1 cellular context compared by ENCODE assay signal in genomic region chr1:119816407-119816806, GRCh38.
TF ChIP-seq lines count a peak whose summit lies in the region.

No MANE protein-coding gene starts in this region.

TF ChIP-seq in HepG2, 621 proteins besides CTCF, POLR2A, EP300 and RAD21 (continued from another document and continues in another):
- TF ChIP-seq TRIM22 (IDR thresholded peaks at IDR 0.05) (no peak), ZNF652 (CRISPR knock-in tag; IDR thresholded peaks at IDR 0.05; ENCODE audit: borderline replicate concordance, low read depth) (no peak), RFX3 (CRISPR knock-in tag; IDR thresholded peaks at IDR 0.05) (no peak), RCOR2 (CRISPR knock-in tag; IDR thresholded peaks at IDR 0.05) (no peak), TMF1 (CRISPR knock-in tag; IDR thresholded peaks at IDR 0.05; ENCODE audit: low read depth) (no peak), EZH2 (conservative IDR thresholded peaks at IDR 0.05; ENCODE audit: low read depth, low read length) (no peak), NFATC3 (CRISPR knock-in tag; IDR thresholded peaks at IDR 0.05) (no peak), STAT6 (CRISPR knock-in tag; IDR thresholded peaks at IDR 0.05; ENCODE audit: borderline replicate concordance) (peak; percentile 91; the same call in 1 of the 2 replicates), NFE2 (CRISPR knock-in tag; IDR thresholded peaks at IDR 0.05) (no peak), CAMTA2 (CRISPR knock-in tag; IDR thresholded peaks at IDR 0.05; ENCODE audit: borderline replicate concordance) (no peak), ZFP41 (CRISPR knock-in tag; IDR thresholded peaks at IDR 0.05; ENCODE audit: borderline replicate concordance) (no peak), ZNF747 (CRISPR knock-in tag; IDR thresholded peaks at IDR 0.05; ENCODE audit: borderline replicate concordance) (no peak), PCBP2 (optimal IDR thresholded peaks at IDR 0.05; ENCODE audit: low read depth, low read length, poor library complexity, severe bottlenecking) (no peak), KDM1A (CRISPR knock-in tag; IDR thresholded peaks at IDR 0.05) (no peak), ZNF547 (CRISPR knock-in tag; IDR thresholded peaks at IDR 0.05) (no peak), GATAD1 (CRISPR knock-in tag; IDR thresholded peaks at IDR 0.05) (no peak), ZNF605 (CRISPR knock-in tag; IDR thresholded peaks at IDR 0.05) (no peak), POLR2G (IDR thresholded peaks at IDR 0.05; ENCODE audit: low read depth, low read length) (no peak), ZBED4 (CRISPR knock-in tag; IDR thresholded peaks at IDR 0.05; ENCODE audit: borderline replicate concordance) (no peak), NPAS2 (CRISPR knock-in tag; IDR thresholded peaks at IDR 0.05; ENCODE audit: borderline replicate concordance) (no peak), ZNF780A (CRISPR knock-in tag; IDR thresholded peaks at IDR 0.05) (no peak), RARA (CRISPR knock-in tag; IDR thresholded peaks at IDR 0.05) (peak; percentile 34; the same call in 1 of the 2 replicates), SOX13 (IDR thresholded peaks at IDR 0.05) (no peak), SOX13 (CRISPR knock-in tag; conservative IDR thresholded peaks at IDR 0.05 in 1 of 2, IDR thresholded peaks at IDR 0.05 in 1 of 2) (peak in 1 of 2 experiments; percentile 40; a peak in 1 of 4 replicates), EHMT2 (IDR thresholded peaks at IDR 0.05; ENCODE audit: borderline replicate concordance, low read depth, low read length) (peak; percentile 60; the same call in 1 of the 2 replicates), JDP2 (CRISPR knock-in tag; IDR thresholded peaks at IDR 0.05; ENCODE audit: borderline replicate concordance) (no peak), SNAPC2 (CRISPR knock-in tag; IDR thresholded peaks at IDR 0.05) (no peak), MAFF (IDR thresholded peaks at IDR 0.05; ENCODE audit: low read depth, low read length) (no peak), BCL6 (CRISPR knock-in tag; IDR thresholded peaks at IDR 0.05) (no peak), HNF4A (CRISPR knock-in tag; IDR thresholded peaks at IDR 0.05) (peak; percentile 90), RELA (CRISPR knock-in tag; IDR thresholded peaks at IDR 0.05) (no peak), CREB1 (IDR thresholded peaks at IDR 0.05) (no peak), CREB1 (CRISPR knock-in tag; IDR thresholded peaks at IDR 0.05) (peak; percentile 49; the same call in 1 of the 2 replicates), CHD4 (IDR thresholded peaks at IDR 0.05; ENCODE audit: borderline replicate concordance, low read length) (no peak; the same call in 1 of the 2 replicates)
- TF ChIP-seq, protein P1, sequence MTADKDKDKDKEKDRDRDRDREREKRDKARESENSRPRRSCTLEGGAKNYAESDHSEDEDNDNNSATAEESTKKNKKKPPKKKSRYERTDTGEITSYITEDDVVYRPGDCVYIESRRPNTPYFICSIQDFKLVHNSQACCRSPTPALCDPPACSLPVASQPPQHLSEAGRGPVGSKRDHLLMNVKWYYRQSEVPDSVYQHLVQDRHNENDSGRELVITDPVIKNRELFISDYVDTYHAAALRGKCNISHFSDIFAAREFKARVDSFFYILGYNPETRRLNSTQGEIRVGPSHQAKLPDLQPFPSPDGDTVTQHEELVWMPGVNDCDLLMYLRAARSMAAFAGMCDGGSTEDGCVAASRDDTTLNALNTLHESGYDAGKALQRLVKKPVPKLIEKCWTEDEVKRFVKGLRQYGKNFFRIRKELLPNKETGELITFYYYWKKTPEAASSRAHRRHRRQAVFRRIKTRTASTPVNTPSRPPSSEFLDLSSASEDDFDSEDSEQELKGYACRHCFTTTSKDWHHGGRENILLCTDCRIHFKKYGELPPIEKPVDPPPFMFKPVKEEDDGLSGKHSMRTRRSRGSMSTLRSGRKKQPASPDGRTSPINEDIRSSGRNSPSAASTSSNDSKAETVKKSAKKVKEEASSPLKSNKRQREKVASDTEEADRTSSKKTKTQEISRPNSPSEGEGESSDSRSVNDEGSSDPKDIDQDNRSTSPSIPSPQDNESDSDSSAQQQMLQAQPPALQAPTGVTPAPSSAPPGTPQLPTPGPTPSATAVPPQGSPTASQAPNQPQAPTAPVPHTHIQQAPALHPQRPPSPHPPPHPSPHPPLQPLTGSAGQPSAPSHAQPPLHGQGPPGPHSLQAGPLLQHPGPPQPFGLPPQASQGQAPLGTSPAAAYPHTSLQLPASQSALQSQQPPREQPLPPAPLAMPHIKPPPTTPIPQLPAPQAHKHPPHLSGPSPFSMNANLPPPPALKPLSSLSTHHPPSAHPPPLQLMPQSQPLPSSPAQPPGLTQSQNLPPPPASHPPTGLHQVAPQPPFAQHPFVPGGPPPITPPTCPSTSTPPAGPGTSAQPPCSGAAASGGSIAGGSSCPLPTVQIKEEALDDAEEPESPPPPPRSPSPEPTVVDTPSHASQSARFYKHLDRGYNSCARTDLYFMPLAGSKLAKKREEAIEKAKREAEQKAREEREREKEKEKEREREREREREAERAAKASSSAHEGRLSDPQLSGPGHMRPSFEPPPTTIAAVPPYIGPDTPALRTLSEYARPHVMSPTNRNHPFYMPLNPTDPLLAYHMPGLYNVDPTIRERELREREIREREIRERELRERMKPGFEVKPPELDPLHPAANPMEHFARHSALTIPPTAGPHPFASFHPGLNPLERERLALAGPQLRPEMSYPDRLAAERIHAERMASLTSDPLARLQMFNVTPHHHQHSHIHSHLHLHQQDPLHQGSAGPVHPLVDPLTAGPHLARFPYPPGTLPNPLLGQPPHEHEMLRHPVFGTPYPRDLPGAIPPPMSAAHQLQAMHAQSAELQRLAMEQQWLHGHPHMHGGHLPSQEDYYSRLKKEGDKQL (CRISPR knock-in tag; IDR thresholded peaks at IDR 0.05; ENCODE audit: low read depth) = no peak
- TF ChIP-seq, protein P2, sequence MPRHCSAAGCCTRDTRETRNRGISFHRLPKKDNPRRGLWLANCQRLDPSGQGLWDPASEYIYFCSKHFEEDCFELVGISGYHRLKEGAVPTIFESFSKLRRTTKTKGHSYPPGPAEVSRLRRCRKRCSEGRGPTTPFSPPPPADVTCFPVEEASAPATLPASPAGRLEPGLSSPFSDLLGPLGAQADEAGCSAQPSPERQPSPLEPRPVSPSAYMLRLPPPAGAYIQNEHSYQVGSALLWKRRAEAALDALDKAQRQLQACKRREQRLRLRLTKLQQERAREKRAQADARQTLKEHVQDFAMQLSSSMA (CRISPR knock-in tag; IDR thresholded peaks at IDR 0.05) = no peak
- TF ChIP-seq, protein P3, sequence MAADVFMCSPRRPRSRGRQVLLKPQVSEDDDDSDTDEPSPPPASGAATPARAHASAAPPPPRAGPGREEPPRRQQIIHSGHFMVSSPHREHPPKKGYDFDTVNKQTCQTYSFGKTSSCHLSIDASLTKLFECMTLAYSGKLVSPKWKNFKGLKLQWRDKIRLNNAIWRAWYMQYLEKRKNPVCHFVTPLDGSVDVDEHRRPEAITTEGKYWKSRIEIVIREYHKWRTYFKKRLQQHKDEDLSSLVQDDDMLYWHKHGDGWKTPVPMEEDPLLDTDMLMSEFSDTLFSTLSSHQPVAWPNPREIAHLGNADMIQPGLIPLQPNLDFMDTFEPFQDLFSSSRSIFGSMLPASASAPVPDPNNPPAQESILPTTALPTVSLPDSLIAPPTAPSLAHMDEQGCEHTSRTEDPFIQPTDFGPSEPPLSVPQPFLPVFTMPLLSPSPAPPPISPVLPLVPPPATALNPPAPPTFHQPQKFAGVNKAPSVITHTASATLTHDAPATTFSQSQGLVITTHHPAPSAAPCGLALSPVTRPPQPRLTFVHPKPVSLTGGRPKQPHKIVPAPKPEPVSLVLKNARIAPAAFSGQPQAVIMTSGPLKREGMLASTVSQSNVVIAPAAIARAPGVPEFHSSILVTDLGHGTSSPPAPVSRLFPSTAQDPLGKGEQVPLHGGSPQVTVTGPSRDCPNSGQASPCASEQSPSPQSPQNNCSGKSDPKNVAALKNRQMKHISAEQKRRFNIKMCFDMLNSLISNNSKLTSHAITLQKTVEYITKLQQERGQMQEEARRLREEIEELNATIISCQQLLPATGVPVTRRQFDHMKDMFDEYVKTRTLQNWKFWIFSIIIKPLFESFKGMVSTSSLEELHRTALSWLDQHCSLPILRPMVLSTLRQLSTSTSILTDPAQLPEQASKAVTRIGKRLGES (CRISPR knock-in tag; IDR thresholded peaks at IDR 0.05; ENCODE audit: borderline replicate concordance) = no peak
- TF ChIP-seq, protein P4, sequence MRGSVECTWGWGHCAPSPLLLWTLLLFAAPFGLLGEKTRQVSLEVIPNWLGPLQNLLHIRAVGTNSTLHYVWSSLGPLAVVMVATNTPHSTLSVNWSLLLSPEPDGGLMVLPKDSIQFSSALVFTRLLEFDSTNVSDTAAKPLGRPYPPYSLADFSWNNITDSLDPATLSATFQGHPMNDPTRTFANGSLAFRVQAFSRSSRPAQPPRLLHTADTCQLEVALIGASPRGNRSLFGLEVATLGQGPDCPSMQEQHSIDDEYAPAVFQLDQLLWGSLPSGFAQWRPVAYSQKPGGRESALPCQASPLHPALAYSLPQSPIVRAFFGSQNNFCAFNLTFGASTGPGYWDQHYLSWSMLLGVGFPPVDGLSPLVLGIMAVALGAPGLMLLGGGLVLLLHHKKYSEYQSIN (CRISPR knock-in tag; IDR thresholded peaks at IDR 0.05; ENCODE audit: borderline replicate concordance) = no peak
- TF ChIP-seq, protein P5, sequence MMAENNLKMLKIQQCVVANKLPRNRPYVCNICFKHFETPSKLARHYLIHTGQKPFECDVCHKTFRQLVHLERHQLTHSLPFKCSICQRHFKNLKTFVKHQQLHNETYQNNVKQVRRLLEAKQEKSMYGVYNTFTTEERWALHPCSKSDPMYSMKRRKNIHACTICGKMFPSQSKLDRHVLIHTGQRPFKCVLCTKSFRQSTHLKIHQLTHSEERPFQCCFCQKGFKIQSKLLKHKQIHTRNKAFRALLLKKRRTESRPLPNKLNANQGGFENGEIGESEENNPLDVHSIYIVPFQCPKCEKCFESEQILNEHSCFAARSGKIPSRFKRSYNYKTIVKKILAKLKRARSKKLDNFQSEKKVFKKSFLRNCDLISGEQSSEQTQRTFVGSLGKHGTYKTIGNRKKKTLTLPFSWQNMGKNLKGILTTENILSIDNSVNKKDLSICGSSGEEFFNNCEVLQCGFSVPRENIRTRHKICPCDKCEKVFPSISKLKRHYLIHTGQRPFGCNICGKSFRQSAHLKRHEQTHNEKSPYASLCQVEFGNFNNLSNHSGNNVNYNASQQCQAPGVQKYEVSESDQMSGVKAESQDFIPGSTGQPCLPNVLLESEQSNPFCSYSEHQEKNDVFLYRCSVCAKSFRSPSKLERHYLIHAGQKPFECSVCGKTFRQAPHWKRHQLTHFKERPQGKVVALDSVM (CRISPR knock-in tag; IDR thresholded peaks at IDR 0.05) = no peak
- TF ChIP-seq, protein P6, sequence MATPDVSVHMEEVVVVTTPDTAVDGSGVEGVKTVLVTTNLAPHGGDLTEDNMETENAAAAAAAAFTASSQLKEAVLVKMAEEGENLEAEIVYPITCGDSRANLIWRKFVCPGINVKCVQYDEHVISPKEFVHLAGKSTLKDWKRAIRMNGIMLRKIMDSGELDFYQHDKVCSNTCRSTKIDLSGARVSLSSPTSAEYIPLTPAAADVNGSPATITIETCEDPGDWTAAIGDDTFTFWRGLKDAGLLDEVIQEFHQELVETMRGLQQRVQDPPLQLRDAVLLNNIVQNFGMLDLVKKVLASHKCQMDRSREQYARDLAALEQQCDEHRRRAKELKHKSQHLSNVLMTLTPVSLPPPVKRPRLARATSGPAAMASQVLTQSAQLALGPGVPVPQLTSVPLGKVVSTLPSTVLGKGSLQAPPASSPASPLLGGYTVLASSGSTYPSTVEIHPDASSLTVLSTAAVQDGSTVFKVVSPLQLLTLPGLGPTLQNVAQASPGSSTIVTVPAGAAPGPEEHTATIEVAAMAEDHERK (CRISPR knock-in tag; IDR thresholded peaks at IDR 0.05; ENCODE audit: low read depth) = no peak
